17 cellular contexts compared by ENCODE assay signal in the genomic region with DNA sequence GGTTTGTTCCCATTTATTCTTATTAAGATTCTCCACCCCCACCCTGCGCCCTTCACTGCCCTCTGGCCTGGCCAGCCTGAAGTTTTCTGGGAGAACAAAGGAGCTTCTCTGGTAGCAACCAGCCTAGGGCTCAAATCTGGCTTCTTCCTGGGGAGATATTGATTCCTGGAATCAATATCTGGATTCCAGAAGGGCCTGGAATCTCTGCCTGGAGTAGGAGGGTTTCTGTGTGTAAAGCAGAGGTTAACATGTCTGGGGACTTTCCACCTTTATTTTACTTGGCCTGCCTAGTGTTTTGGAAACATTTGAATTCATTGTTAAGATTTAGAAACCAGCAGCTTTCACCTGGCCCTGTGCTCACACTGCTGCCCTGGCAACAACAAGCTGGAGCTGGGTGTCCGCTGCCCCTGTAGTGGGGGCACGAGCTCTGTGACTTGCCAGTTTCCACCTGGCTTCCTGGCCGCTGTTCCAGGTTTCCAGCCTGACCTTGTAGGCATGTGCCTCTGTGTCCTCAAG. TPM values are rescaled to one million over a fixed set of nuclear protein-coding genes. Genes with fewer than 3 reads are reported as not detected.
DNase-seq lines count a peak whose midpoint lies in the region; ATAC-seq and TF ChIP-seq lines count a peak whose summit lies in the region.
"Had no signal": no experiment of that assay in that cellular context is flagged by ENCODE, and none has a peak within 500 bp of the region (broad histone marks: within the 10 kb centered on the region; RNA-seq: fewer than 3 reads in every experiment).

No MANE protein-coding gene starts in this region.

- peak; percentile 28 for DNase-seq in GM12865 (ENCODE audit: low read depth)
- peak; percentile 32 for DNase-seq in SK-MEL-5 (ENCODE audit: low read depth, low spot score)
- peak; percentile 32 for DNase-seq in left ventricle myocardium inferior
- no peak for DNase-seq in psoas muscle
- no peak for DNase-seq in NCI-H510A treated with DMSO at 0.1 percent for 48 hours (lab: John Stamatoyannopoulos, UW)
- no peak for DNase-seq in amniotic stem cell (lab: John Stamatoyannopoulos, UW)
- DNase-seq in transverse colon: no peak
- DNase-seq: activated naive CD4-positive, alpha-beta T cell treated with Interleukin-2 at 50 U/mL for 16 hours; C1 segment of cervical spinal cord; central memory CD4-positive, alpha-beta T cell; GF-D8; NCI-H1436 treated with DMSO at 0.1 percent for 48 hours; NCI-H82; SJCRH30 had no signal

- WGBS in psoas muscle, 3 donors: 36 to 58% (median 44%) methylated on average over 4 of the region's 4 CpGs
- WGBS in transverse colon (ENCODE audit: low coverage in 1 of 2), 2 donors: 86 to 90% methylated on average over 2 to 4 of the region's 4 CpGs

- no peak for TF ChIP-seq CTCF in GM12865 (IDR thresholded peaks at IDR 0.05; ENCODE audit: insufficient read depth, low read depth, low read length, missing control alignments)
- TF ChIP-seq CTCF in left ventricle myocardium inferior (IDR thresholded peaks at IDR 0.05; ENCODE audit: borderline replicate concordance): no peak
- TF ChIP-seq CTCF in psoas muscle (IDR thresholded peaks at IDR 0.05): no peak
- TF ChIP-seq CTCF in transverse colon (IDR thresholded peaks at IDR 0.05): no peak

- peak overlapping the region; percentile 57 for H3K27ac ChIP-seq in left ventricle myocardium inferior (replicated peaks)
- peak overlapping the region; percentile 42 for H3K27ac ChIP-seq in psoas muscle
- H3K27ac ChIP-seq in transverse colon: no peak overlapping the region
- H3K27ac ChIP-seq: SJCRH30 had no signal

- H3K9me3 ChIP-seq in left ventricle myocardium inferior (replicated peaks) (no peaks in the 10 kb centered on the region), psoas muscle (no peaks in the 10 kb centered on the region), transverse colon (no peaks in the 10 kb centered on the region)
- H3K9me3 ChIP-seq: SJCRH30 had no signal

- no peaks in the 10 kb centered on the region for H3K36me3 ChIP-seq in left ventricle myocardium inferior
- H3K36me3 ChIP-seq in psoas muscle (ENCODE audit: insufficient read depth in 1 of 2, low read depth in 1 of 2): no peaks in the 10 kb centered on the region
- H3K36me3 ChIP-seq in transverse colon: no peaks in the 10 kb centered on the region
- H3K36me3 ChIP-seq: SJCRH30 had no signal

- TF ChIP-seq EP300 in transverse colon (IDR thresholded peaks at IDR 0.05; ENCODE audit: low read depth): no peak

- in situ Hi-C loops in SK-MEL-5 (cut with HindIII; ENCODE audit: low pct_unique_long_range_greater_than_20kb, low sequenced_read_pairs): no loop called here
- in situ Hi-C loops in transverse colon (cut with MboI; ENCODE audit: low pct_ligation_motif_present in 1 of 4, low pct_unique_long_range_greater_than_20kb in 1 of 4, low sequenced_read_pairs in 3 of 4): loop anchor here in 1 of 4 donors (25.0 kb wide), 1 partner anchor 333 kb away; no protein-coding TSS in a partner anchor

- ATAC-seq in psoas muscle (no peak), GM19455 (IDR thresholded peaks at IDR 0.05; ENCODE audit: unreplicated experiment) (no peak)
- ATAC-seq: right cardiac atrium had no signal

- H3K27me3 ChIP-seq in left ventricle myocardium inferior (ENCODE audit: low read depth) (no peaks in the 10 kb centered on the region), psoas muscle (ENCODE audit: insufficient read depth in 3 of 3, low read length in 2 of 3) (no peaks in the 10 kb centered on the region), transverse colon (no peaks in the 10 kb centered on the region)
- H3K27me3 ChIP-seq: SJCRH30 had no signal

- intact Hi-C loops in left ventricle myocardium inferior (cut with micrococcal nuclease) (no loop called here), psoas muscle (cut with DNase I) (loop anchor here in 1 of 2 donors (10.0 kb wide), 1 partner anchor 530 kb away; a partner anchor contains a TSS), transverse colon (cut with DNase I; ENCODE audit: low total_unique reads) (no loop called here)

- TF ChIP-seq POLR2A in transverse colon (IDR thresholded peaks at IDR 0.05): no peak

- peaks cover 99% of the 10 kb centered on the region for H3K4me1 ChIP-seq in left ventricle myocardium inferior
- peaks cover 31% of the 10 kb centered on the region for H3K4me1 ChIP-seq in psoas muscle
- H3K4me1 ChIP-seq in transverse colon: peaks cover 16 to 41% (median 36%) of the 10 kb centered on the region in 4 donors

- H3K4me3 ChIP-seq in GM12865 (ENCODE audit: low read depth, low read length): no peak overlapping the region
- H3K4me3 ChIP-seq in left ventricle myocardium inferior: no peak overlapping the region
- no peak overlapping the region for H3K4me3 ChIP-seq in psoas muscle
- no peak overlapping the region for H3K4me3 ChIP-seq in transverse colon
- H3K4me3 ChIP-seq: SJCRH30 had no signal

RNA-seq across cellular contexts. Expression of a gene that starts 5.5 kb away (rescaled TPM):
- 0.29 TPM in 1 of 2 replicates, not detected in the other for total RNA-seq in SK-MEL-5 (2014; rRNA removed; shearing (Covaris generic))
- not detected in 2 replicates for polyA plus RNA-seq in SK-MEL-5 (2015; cell fraction: cytosol; rRNA removed)
- 0.94 and 1.8 TPM in 2 replicates for polyA plus RNA-seq in SK-MEL-5 (2015; cell fraction: nucleus; rRNA removed)
- total RNA-seq in left ventricle myocardium inferior: not detected
- under 1 TPM in 3 of 4 donors, not detected in 1; 0.49 to 0.87 (median 0.53) TPM for total RNA-seq in psoas muscle
- under 1 TPM in 1 of 3 donors, not detected in 2; 0.14 TPM for polyA plus RNA-seq in psoas muscle
- total RNA-seq in transverse colon: not detected
- total RNA-seq: SJCRH30 had no signal
- polyA plus RNA-seq: IgD-negative memory B cell, right cardiac atrium had no signal

RNA-seq across cellular contexts. Expression of a gene that starts 41.1 kb away (rescaled TPM):
- 634 and 733 TPM in 2 replicates for total RNA-seq in SK-MEL-5 (2014; rRNA removed; shearing (Covaris generic))
- polyA plus RNA-seq in SK-MEL-5 (2015; cell fraction: cytosol; rRNA removed): 724 and 832 TPM in 2 replicates
- polyA plus RNA-seq in SK-MEL-5 (2015; cell fraction: nucleus; rRNA removed): 129 and 132 TPM in 2 replicates
- total RNA-seq in left ventricle myocardium inferior (789 TPM), psoas muscle (100 to 1,000 TPM; 548 to 930 (median 580) TPM), transverse colon (100 to 1,000 TPM in 3 of 4 donors, 10 to 100 TPM in 1; 64.7 to 213 (median 170) TPM)
- 100 to 1,000 TPM; 423 to 754 (median 450) TPM for polyA plus RNA-seq in psoas muscle

Comparison
In these comparisons a context has a peak if more than half of its experiments do, and no peak if none do; other contexts are left out.
1. DNase-seq: peak in GM12865 (single experiment), SK-MEL-5 (single experiment) and left ventricle myocardium inferior (single experiment); none in psoas muscle (0 of 2), NCI-H510A treated with DMSO at 0.1 percent for 48 hours (single experiment), amniotic stem cell (single experiment) and transverse colon (single experiment).
2. H3K27ac ChIP-seq: peak in left ventricle myocardium inferior (single experiment) and psoas muscle (single experiment); none in transverse colon (0 of 4).